ENCODE assay signal across 8 cellular contexts in genomic region chr21:42496120-42496838, GRCh38. TPM values are rescaled to one million over a fixed set of nuclear protein-coding genes. Genes with fewer than 3 reads are reported as not detected.
DNase-seq lines count a peak whose midpoint lies in the region; ATAC-seq and TF ChIP-seq lines count a peak whose summit lies in the region.

TSS of gene RSPH1 (minus strand) at chr21:42496224. CDS start at chr21:42496186, 38 bp downstream.

- DNase-seq in CD4-positive, alpha-beta memory T cell = peak; percentile 99
- DNase-seq in HK-2 (ENCODE audit: unreplicated experiment) = peak; percentile 95
- peak; percentile 99 for DNase-seq in NCI-H82 treated with DMSO at 0.1 percent for 48 hours (lab: John Stamatoyannopoulos, UW; ENCODE audit: unreplicated experiment)
- DNase-seq in activated CD4-positive, alpha-beta memory T cell treated with anti-CD3 and anti-CD28 coated beads, Interleukin-2, amount 10 ng/mL, durations not matched to agents 7 days and 5 days = peak; percentile 100
- DNase-seq in right lobe of liver = peak; percentile 100
- peak; percentile 100 for DNase-seq in stimulated activated CD4-positive, alpha-beta T cell treated with anti-CD3 and anti-CD28 coated beads, Interleukin-4, amount 100 ng/mL, for 24 hours

- H3K27ac ChIP-seq in CD4-positive, alpha-beta memory T cell (ENCODE audit: low read depth, low read length) = peak within 1 kb of the TSS; percentile 79
- H3K27ac ChIP-seq in duodenal mucosa (ENCODE audit: low read depth, low read length) (peak within 1 kb of the TSS; percentile 76), right lobe of liver (peak within 1 kb of the TSS; percentile 64 to 84 (median 74))

- H3K4me3 ChIP-seq in CD4-positive, alpha-beta memory T cell (ENCODE audit: low read length in 2 of 2) = peak within 1 kb of the TSS; percentile 60 to 71
- H3K4me3 ChIP-seq in duodenal mucosa (ENCODE audit: low read depth in 1 of 2, low read length in 2 of 2) (peak within 1 kb of the TSS; percentile 82 to 87), right lobe of liver (peak within 1 kb of the TSS; percentile 52 to 78 (median 56))

- peak within 1 kb of the TSS; percentile 86 to 96 (median 92) for H3K4me3 Mint-ChIP-seq in CD4-positive, alpha-beta memory T cell
- H3K4me3 Mint-ChIP-seq in activated CD4-positive, alpha-beta memory T cell treated with anti-CD3 and anti-CD28 coated beads, Interleukin-2, amount 10 ng/mL, durations not matched to agents 7 days and 5 days = peak within 1 kb of the TSS; percentile 76

- WGBS in right lobe of liver (ENCODE audit: insufficient coverage, low coverage, low lambda C conversion rate, missing lambda C conversion rate) = 0% methylated on average over 15 of the region's 58 CpGs

- H3K36me3 ChIP-seq in CD4-positive, alpha-beta memory T cell (ENCODE audit: insufficient read depth, low read length) = no peaks in the 10 kb centered on the region
- H3K36me3 ChIP-seq in duodenal mucosa (ENCODE audit: control insufficient read depth in 1 of 2, insufficient read depth in 2 of 2, low read length in 2 of 2) (no peaks in the 10 kb centered on the region), right lobe of liver (no peaks in the 10 kb centered on the region)

- H3K27me3 Mint-ChIP-seq in CD4-positive, alpha-beta memory T cell = peaks cover 2 to 6% of the 10 kb centered on the region in 2 donors
- H3K27me3 Mint-ChIP-seq in activated CD4-positive, alpha-beta memory T cell treated with anti-CD3 and anti-CD28 coated beads, Interleukin-2, amount 10 ng/mL, durations not matched to agents 7 days and 5 days = peaks cover 35% of the 10 kb centered on the region

- TF ChIP-seq POLR2A in right lobe of liver (IDR thresholded peaks at IDR 0.05) = peak; percentile 65

- H3K27me3 ChIP-seq in CD4-positive, alpha-beta memory T cell (ENCODE audit: insufficient read depth, low read length) = no peaks in the 10 kb centered on the region
- H3K27me3 ChIP-seq in duodenal mucosa (ENCODE audit: control insufficient read depth in 1 of 2, insufficient read depth in 2 of 2, low read length in 2 of 2) (no peaks in the 10 kb centered on the region), right lobe of liver (no peaks in the 10 kb centered on the region)

- peak within 1 kb of the TSS; percentile 82 to 97 (median 94) for H3K27ac Mint-ChIP-seq in CD4-positive, alpha-beta memory T cell
- peak within 1 kb of the TSS; percentile 16 for H3K27ac Mint-ChIP-seq in activated CD4-positive, alpha-beta memory T cell treated with anti-CD3 and anti-CD28 coated beads, Interleukin-2, amount 10 ng/mL, durations not matched to agents 7 days and 5 days

- intact Hi-C loops in CD4-positive, alpha-beta memory T cell (cut with micrococcal nuclease) = loop anchor here (1.0 to 10.0 kb wide), 6 partner anchors 17 to 486 kb away; partner anchors contain the start of genes NDUFV3, PKNOX1, SLC37A1 and ZBTB21
- intact Hi-C loops in right lobe of liver (cut with DNase I) = no loop called here

- no peaks in the 10 kb centered on the region for H3K9me3 Mint-ChIP-seq in CD4-positive, alpha-beta memory T cell
- H3K9me3 Mint-ChIP-seq in activated CD4-positive, alpha-beta memory T cell treated with anti-CD3 and anti-CD28 coated beads, Interleukin-2, amount 10 ng/mL, durations not matched to agents 7 days and 5 days = no peaks in the 10 kb centered on the region

- no peaks in the 10 kb centered on the region for H3K36me3 Mint-ChIP-seq in CD4-positive, alpha-beta memory T cell
- H3K36me3 Mint-ChIP-seq in activated CD4-positive, alpha-beta memory T cell treated with anti-CD3 and anti-CD28 coated beads, Interleukin-2, amount 10 ng/mL, durations not matched to agents 7 days and 5 days (ENCODE audit: low read depth) = no peaks in the 10 kb centered on the region

- no peak for TF ChIP-seq CTCF in right lobe of liver (IDR thresholded peaks at IDR 0.05)

- ATAC-seq in GM19455 (IDR thresholded peaks at IDR 0.05; ENCODE audit: unreplicated experiment) (peak; percentile 99), right lobe of liver (peak; percentile 99 to 100 (median 99))

- CTCF ChIA-PET in CD4-positive, alpha-beta memory T cell (lab: Charles Lee; ENCODE audit: partially characterized antibody) = no interaction called here
- CTCF ChIA-PET in activated CD4-positive, alpha-beta memory T cell treated with anti-CD3 and anti-CD28 coated beads, Interleukin-2, amount 10 ng/mL, durations not matched to agents 7 days and 5 days (lab: Charles Lee) = interaction anchor here (0.7 kb wide), 1 partner anchor 29 kb away, joined by 3 read pairs; no protein-coding TSS in a partner anchor

- peaks cover 15% of the 10 kb centered on the region for H3K4me1 ChIP-seq in CD4-positive, alpha-beta memory T cell (ENCODE audit: insufficient read depth, low read length)
- H3K4me1 ChIP-seq in duodenal mucosa (ENCODE audit: control insufficient read depth in 1 of 2, insufficient read depth in 2 of 2, low read length in 2 of 2) = peaks cover 25 to 38% of the 10 kb centered on the region in 2 donors
- peaks cover 0 to 3% (median 0%) of the 10 kb centered on the region in 4 donors for H3K4me1 ChIP-seq in right lobe of liver

- H3K9me3 ChIP-seq in CD4-positive, alpha-beta memory T cell (ENCODE audit: control insufficient read depth in 1 of 2, low read length in 2 of 2) = no peaks in the 10 kb centered on the region
- H3K9me3 ChIP-seq in duodenal mucosa (ENCODE audit: control insufficient read depth in 1 of 2, low read length in 2 of 2) (no peaks in the 10 kb centered on the region), right lobe of liver (no peaks in the 10 kb centered on the region)

- H3K4me1 Mint-ChIP-seq in CD4-positive, alpha-beta memory T cell = peaks cover 8 to 20% (median 15%) of the 10 kb centered on the region in 4 donors
- peaks cover 19% of the 10 kb centered on the region for H3K4me1 Mint-ChIP-seq in activated CD4-positive, alpha-beta memory T cell treated with anti-CD3 and anti-CD28 coated beads, Interleukin-2, amount 10 ng/mL, durations not matched to agents 7 days and 5 days

- peak within 1 kb of the TSS; percentile 87 to 93 for H3K9ac ChIP-seq in duodenal mucosa (ENCODE audit: low read depth in 1 of 2, low read length in 2 of 2)

- POLR2A ChIA-PET in CD4-positive, alpha-beta memory T cell (lab: Charles Lee; ENCODE audit: partially characterized antibody) = interaction anchor here (0.9 to 1.8 kb wide), 6 partner anchors 18 to 280 kb away, joined by 3 to 8 read pairs (median 4); partner anchors contain the start of gene SLC37A1
- POLR2A ChIA-PET in activated CD4-positive, alpha-beta memory T cell treated with anti-CD3 and anti-CD28 coated beads, Interleukin-2, amount 10 ng/mL, durations not matched to agents 7 days and 5 days (lab: Charles Lee) = interaction anchor here (1.0 to 1.7 kb wide), 2 partner anchors 16 to 382 kb away, joined by 3 to 4 read pairs; no protein-coding TSS in a partner anchor

RNA-seq across cellular contexts. Expression of gene RSPH1, which starts in this region (rescaled TPM):
- not detected for total RNA-seq in CD4-positive, alpha-beta memory T cell
- not detected for polyA plus RNA-seq in CD4-positive, alpha-beta memory T cell
- not detected for total RNA-seq in activated CD4-positive, alpha-beta memory T cell treated with anti-CD3 and anti-CD28 coated beads, Interleukin-2, amount 10 ng/mL, durations not matched to agents 7 days and 5 days
- total RNA-seq in right lobe of liver = under 1 TPM in 5 of 6 experiments, not detected in 1; 0.18 to 0.55 (median 0.22) TPM

Comparison
In these comparisons a context has a peak if more than half of its experiments do, and no peak if none do; other contexts are left out.
1. Peak in every context shown above with its lines: DNase-seq, ATAC-seq, H3K4me3 ChIP-seq and H3K27ac ChIP-seq.
2. Peak in DNase-seq, H3K4me3 ChIP-seq and H3K27ac ChIP-seq in CD4-positive, alpha-beta memory T cell; RNA of the gene not detected or under 1 TPM.
3. Peak in DNase-seq in activated CD4-positive, alpha-beta memory T cell treated with anti-CD3 and anti-CD28 coated beads, Interleukin-2, amount 10 ng/mL, durations not matched to agents 7 days and 5 days; RNA of the gene not detected or under 1 TPM.
4. Peak in DNase-seq, ATAC-seq, H3K4me3 ChIP-seq and H3K27ac ChIP-seq in right lobe of liver; RNA of the gene not detected or under 1 TPM.